In genomic region chr7:29346574-29346973, GRCh38 we compare ENCODE assay signal across 13 cellular contexts.
DNase-seq lines count a peak whose midpoint lies in the region; ATAC-seq and TF ChIP-seq lines count a peak whose summit lies in the region.
"Had no signal": no experiment of that assay in that cellular context is flagged by ENCODE, and none has a peak within 500 bp of the region (broad histone marks: within the 10 kb centered on the region; RNA-seq: fewer than 3 reads in every experiment).

No MANE protein-coding gene starts in this region.

- DNase-seq in central memory CD8-positive, alpha-beta T cell (ENCODE audit: low spot score in 2 of 2) = no peak
- DNase-seq in kidney glomerular epithelial cell (lab: John Stamatoyannopoulos, UW) = peak; percentile 8
- DNase-seq in renal cortical epithelial cell (ENCODE audit: low read depth) = peak; percentile 65
- no peak for DNase-seq in osteoblast (ENCODE audit: insufficient read length, low spot score, missing footprints)
- DNase-seq in erythroblast (lab: John Stamatoyannopoulos, UW) = no peak
- DNase-seq: CD4-positive, alpha-beta T cell; DMS79; HCEC 1CT; HFFc6 had no signal

- no peak overlapping the region for H3K4me2 ChIP-seq in osteoblast (ENCODE audit: insufficient read depth, low read length)

- peaks cover 2% of the 10 kb centered on the region for H3K36me3 Mint-ChIP-seq in central memory CD8-positive, alpha-beta T cell (ENCODE audit: insufficient read depth)

- H3K4me3 Mint-ChIP-seq in central memory CD8-positive, alpha-beta T cell = no peak overlapping the region
- H3K4me3 Mint-ChIP-seq: B cell; CD4-positive, alpha-beta T cell; HFFc6 had no signal

- TF ChIP-seq CTCF in osteoblast (IDR thresholded peaks at IDR 0.05; ENCODE audit: extremely low read depth, low read depth, low read length) = no peak

- H3K27me3 Mint-ChIP-seq in central memory CD8-positive, alpha-beta T cell = no peaks in the 10 kb centered on the region
- H3K27me3 Mint-ChIP-seq: CD4-positive, alpha-beta T cell had no signal

- no peak overlapping the region for H3K27ac ChIP-seq in osteoblast (ENCODE audit: low read depth, low read length)

- H2AFZ ChIP-seq in osteoblast (ENCODE audit: low read length) = no peak overlapping the region

- ATAC-seq in central memory CD8-positive, alpha-beta T cell (replicated peaks; ENCODE audit: extremely low read depth, poor library complexity, severe bottlenecking) = no peak
- no peak for ATAC-seq in GM19395 (IDR thresholded peaks at IDR 0.05; ENCODE audit: unreplicated experiment)
- ATAC-seq in HG03521 (IDR thresholded peaks at IDR 0.05; ENCODE audit: unreplicated experiment) = no peak

- peak overlapping the region; percentile 10 for H3K27ac Mint-ChIP-seq in central memory CD8-positive, alpha-beta T cell (ENCODE audit: low read depth)
- H3K27ac Mint-ChIP-seq: B cell; CD4-positive, alpha-beta T cell; HFFc6 had no signal

- TF ChIP-seq RAD21 in Ishikawa (IDR thresholded peaks at IDR 0.05; ENCODE audit: low read depth) = no peak

- no peaks in the 10 kb centered on the region for H3K9me3 Mint-ChIP-seq in central memory CD8-positive, alpha-beta T cell
- H3K9me3 Mint-ChIP-seq: CD4-positive, alpha-beta T cell; HFFc6 had no signal

- H3K4me1 ChIP-seq in osteoblast (ENCODE audit: insufficient read depth, low read length) = no peaks in the 10 kb centered on the region

- no peaks in the 10 kb centered on the region for H4K20me1 ChIP-seq in osteoblast (ENCODE audit: insufficient read depth, low read length)

- H3K36me3 ChIP-seq in osteoblast (ENCODE audit: insufficient read depth, low read length) = no peaks in the 10 kb centered on the region

- no peaks in the 10 kb centered on the region for H3K79me2 ChIP-seq in osteoblast (ENCODE audit: insufficient read depth, low read length)

- TF ChIP-seq EP300 in Ishikawa (IDR thresholded peaks at IDR 0.05; ENCODE audit: borderline replicate concordance) = peak; percentile 80

- no peak for TF ChIP-seq POLR2A in erythroblast (IDR thresholded peaks at IDR 0.05; ENCODE audit: low read length)

- no peak overlapping the region for H3K4me3 ChIP-seq in osteoblast (ENCODE audit: insufficient read depth, low read length)

- no peaks in the 10 kb centered on the region for H3K4me1 Mint-ChIP-seq in central memory CD8-positive, alpha-beta T cell
- H3K4me1 Mint-ChIP-seq: B cell had no signal

- H3K27me3 ChIP-seq in osteoblast (ENCODE audit: insufficient read depth, low read length) = peaks cover 16% of the 10 kb centered on the region

- no peaks in the 10 kb centered on the region for H3K9me3 ChIP-seq in osteoblast (ENCODE audit: low read depth, low read length)

TF ChIP-seq in Ishikawa, 13 proteins besides CTCF, POLR2A, EP300 and RAD21:
- no peak for TF ChIP-seq REST (IDR thresholded peaks at IDR 0.05; ENCODE audit: low read depth)
- TF ChIP-seq TCF12 (IDR thresholded peaks at IDR 0.05; ENCODE audit: low read depth) = peak; percentile 85
- no peak for TF ChIP-seq YY1 (IDR thresholded peaks at IDR 0.05; ENCODE audit: low read depth)
- TF ChIP-seq NFIC (IDR thresholded peaks at IDR 0.05) = peak; percentile 90
- TF ChIP-seq TEAD4 (IDR thresholded peaks at IDR 0.05) = peak; percentile 94
- peak; percentile 83 for TF ChIP-seq FOXM1 (IDR thresholded peaks at IDR 0.05; ENCODE audit: borderline replicate concordance, low read depth)
- TF ChIP-seq CREB1 (IDR thresholded peaks at IDR 0.05; ENCODE audit: low read depth) = no peak
- no peak for TF ChIP-seq USF1 (IDR thresholded peaks at IDR 0.05)
- TF ChIP-seq CEBPB (IDR thresholded peaks at IDR 0.05) = 0 out of 2 replicates have a peak, but pooled peaks have one; percentile 21
- peak; percentile 52 for TF ChIP-seq MAX (IDR thresholded peaks at IDR 0.05)
- no peak for TF ChIP-seq ZBTB7A (IDR thresholded peaks at IDR 0.05; ENCODE audit: low read depth)
- TF ChIP-seq EGR1 (IDR thresholded peaks at IDR 0.05) = no peak
- TF ChIP-seq TAF1 (IDR thresholded peaks at IDR 0.05; ENCODE audit: low read depth) = no peak

Comparison
In these comparisons a context has a peak if more than half of its experiments do, and no peak if none do; other contexts are left out.
1. DNase-seq: peak in kidney glomerular epithelial cell (single experiment) and renal cortical epithelial cell (single experiment); none in central memory CD8-positive, alpha-beta T cell (0 of 2), osteoblast (single experiment) and erythroblast (0 of 2).